8 cellular contexts compared by ENCODE assay signal in genomic region chr18:55402731-55403405, GRCh38.
A peak's percentile ranks its signal among the peaks of the same experiment; 100 is the strongest.
DNase-seq lines count a peak whose midpoint lies in the region; ATAC-seq lines count a peak whose summit lies in the region.
"Had no signal": no experiment of that assay in that cellular context is flagged by ENCODE, and none has a peak within 500 bp of the region (broad histone marks: within the 10 kb centered on the region; RNA-seq: fewer than 3 reads in every experiment).

No MANE protein-coding gene starts in this region.

- ATAC-seq in stimulated activated naive CD8-positive, alpha-beta T cell treated with anti-CD3 and anti-CD28 coated beads, Interleukin-15, amount 100 ng/mL, for 72 hours = no peak
- ATAC-seq in GM18519 (IDR thresholded peaks at IDR 0.05; ENCODE audit: low FRiP score, unreplicated experiment) = no peak
- ATAC-seq: natural killer cell had no signal

- no peaks in the 10 kb centered on the region for H3K9me3 Mint-ChIP-seq in stimulated activated naive CD8-positive, alpha-beta T cell treated with anti-CD3 and anti-CD28 coated beads, Interleukin-15, amount 100 ng/mL, for 72 hours
- H3K9me3 Mint-ChIP-seq: natural killer cell had no signal

- peaks cover 12% of the 10 kb centered on the region for H3K27me3 Mint-ChIP-seq in stimulated activated naive CD8-positive, alpha-beta T cell treated with anti-CD3 and anti-CD28 coated beads, Interleukin-15, amount 100 ng/mL, for 72 hours

- H3K4me1 Mint-ChIP-seq in stimulated activated naive CD8-positive, alpha-beta T cell treated with anti-CD3 and anti-CD28 coated beads, Interleukin-15, amount 100 ng/mL, for 72 hours = no peaks in the 10 kb centered on the region
- H3K4me1 Mint-ChIP-seq: natural killer cell had no signal

- H3K4me3 Mint-ChIP-seq in stimulated activated naive CD8-positive, alpha-beta T cell treated with anti-CD3 and anti-CD28 coated beads, Interleukin-15, amount 100 ng/mL, for 72 hours = no peak overlapping the region
- H3K4me3 Mint-ChIP-seq: natural killer cell had no signal

- DNase-seq in LHCN-M2 (ENCODE audit: low read depth) (peak; percentile 39), left kidney (ENCODE audit: low read depth, low spot score) (peak; percentile 52), superior temporal gyrus (ENCODE audit: extremely low spot score) (peak; percentile 86), NCI-H1048 (lab: John Stamatoyannopoulos, UW) (no peak)
- no peak for DNase-seq in stimulated activated naive CD8-positive, alpha-beta T cell treated with anti-CD3 and anti-CD28 coated beads, Interleukin-15, amount 100 ng/mL, for 72 hours
- DNase-seq: natural killer cell had no signal

- H3K27ac Mint-ChIP-seq in stimulated activated naive CD8-positive, alpha-beta T cell treated with anti-CD3 and anti-CD28 coated beads, Interleukin-15, amount 100 ng/mL, for 72 hours = no peak overlapping the region
- H3K27ac Mint-ChIP-seq: natural killer cell had no signal

- H3K27ac ChIP-seq in angular gyrus (ENCODE audit: low read depth, low read length) = peak overlapping the region; percentile 98

Comparison
In these comparisons a context has a peak if more than half of its experiments do, and no peak if none do; other contexts are left out.
1. DNase-seq: peak in LHCN-M2 (single experiment), left kidney (single experiment) and superior temporal gyrus (single experiment); none in NCI-H1048 (single experiment) and stimulated activated naive CD8-positive, alpha-beta T cell treated with anti-CD3 and anti-CD28 coated beads, Interleukin-15, amount 100 ng/mL, for 72 hours (0 of 2).